Comparison of ENCODE assay signal across 11 cellular contexts in the genomic region with DNA sequence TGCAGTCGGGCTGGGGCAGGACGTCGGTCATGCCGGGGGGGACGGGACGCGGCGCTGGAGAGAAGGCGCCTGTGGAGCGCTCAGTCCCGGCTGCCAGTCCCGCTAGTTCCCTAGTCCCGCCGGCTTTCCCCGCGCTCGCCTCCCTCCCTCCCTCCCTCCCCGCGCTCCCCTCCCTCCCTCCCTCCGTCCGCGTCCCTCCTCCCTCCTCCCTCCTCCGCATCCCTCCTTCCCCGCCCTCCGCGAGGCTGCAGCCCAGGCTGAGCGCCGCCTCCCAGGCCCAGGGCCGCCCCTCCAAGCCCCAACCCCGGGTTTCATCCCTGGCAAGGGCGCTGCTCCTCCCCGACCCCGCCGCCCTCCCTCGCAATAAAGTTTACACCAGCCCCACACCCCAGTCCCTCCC. TPM values are rescaled to one million over a fixed set of nuclear protein-coding genes. Genes with fewer than 3 reads are reported as not detected.
DNase-seq lines count a peak whose midpoint lies in the region; ATAC-seq lines count a peak whose summit lies in the region.
"Had no signal": no experiment of that assay in that cellular context is flagged by ENCODE, and none has a peak within 500 bp of the region (broad histone marks: within the 10 kb centered on the region; RNA-seq: fewer than 3 reads in every experiment).

No MANE protein-coding gene starts in this region.

- peak overlapping the region; percentile 24 for H3K27ac ChIP-seq in angular gyrus (ENCODE audit: low read depth, low read length)

- no peak for ATAC-seq in GM21717 (IDR thresholded peaks at IDR 0.05; ENCODE audit: unreplicated experiment)
- no peak for ATAC-seq in left lobe of liver
- ATAC-seq in GM18909 (IDR thresholded peaks at IDR 0.05; ENCODE audit: poor library complexity, unreplicated experiment): no peak

- DNase-seq in globus pallidus (ENCODE audit: low spot score): peak; percentile 20
- DNase-seq in mucosa of gallbladder (ENCODE audit: low spot score): peak; percentile 36
- peak; percentile 79 for DNase-seq in ureter (ENCODE audit: low spot score)
- no peak for DNase-seq in left lobe of liver (ENCODE audit: low spot score)
- DNase-seq: central memory CD4-positive, alpha-beta T cell; NCI-H446 treated with DMSO at 0.1 percent for 48 hours; stimulated activated CD4-positive, alpha-beta T cell treated with anti-CD3 and anti-CD28 coated beads, Interleukin-12 subunit alpha, Interleukin-12 subunit beta, amount 100 ng/mL, for 4 hours; stimulated activated naive CD4-positive, alpha-beta T cell had no signal

RNA-seq across cellular contexts. Expression of a gene that starts 34.8 kb away (rescaled TPM):
- 9.1 TPM for total RNA-seq in mucosa of gallbladder
- total RNA-seq in ureter: 10.3 TPM
- total RNA-seq in left lobe of liver: 4.2 TPM

RNA-seq across cellular contexts. Expression of a gene that starts 52.1 kb away (rescaled TPM):
- total RNA-seq in mucosa of gallbladder (46.0 TPM), ureter (78.3 TPM), left lobe of liver (8.1 TPM)
